In genomic region chr5:56816546-56817081, GRCh38 we compare ENCODE assay signal across 1 cellular context.
TF ChIP-seq lines count a peak whose summit lies in the region.

No MANE protein-coding gene starts in this region.

TF ChIP-seq in HepG2, 621 proteins besides CTCF, POLR2A, EP300 and RAD21 (continued from another document and continues in another):
- TF ChIP-seq LCORL (IDR thresholded peaks at IDR 0.05) = no peak
- TF ChIP-seq LCORL (CRISPR knock-in tag; IDR thresholded peaks at IDR 0.05) = 0 out of 2 replicates have a peak, but pooled peaks have one; percentile 41
- TF ChIP-seq ZNF510 (CRISPR knock-in tag; IDR thresholded peaks at IDR 0.05; ENCODE audit: low read depth) = no peak
- TF ChIP-seq TBL1XR1 (IDR thresholded peaks at IDR 0.05; ENCODE audit: borderline replicate concordance, low read length, partially characterized antibody) = no peak
- TF ChIP-seq ZNF552 (CRISPR knock-in tag; IDR thresholded peaks at IDR 0.05; ENCODE audit: borderline replicate concordance) = no peak
- TF ChIP-seq YEATS4 (CRISPR knock-in tag; IDR thresholded peaks at IDR 0.05; ENCODE audit: borderline replicate concordance) = no peak
- 0 out of 2 replicates have a peak, but pooled peaks have one; percentile 62 for TF ChIP-seq ZNF124 (CRISPR knock-in tag; IDR thresholded peaks at IDR 0.05)
- no peak for TF ChIP-seq ONECUT2 (CRISPR knock-in tag; IDR thresholded peaks at IDR 0.05)
- TF ChIP-seq KLF6 (CRISPR knock-in tag; IDR thresholded peaks at IDR 0.05) = no peak
- no peak for TF ChIP-seq ZNF713 (CRISPR knock-in tag; IDR thresholded peaks at IDR 0.05)
- no peak for TF ChIP-seq SPEN (CRISPR knock-in tag; IDR thresholded peaks at IDR 0.05; ENCODE audit: low read depth)
- TF ChIP-seq, protein P1, sequence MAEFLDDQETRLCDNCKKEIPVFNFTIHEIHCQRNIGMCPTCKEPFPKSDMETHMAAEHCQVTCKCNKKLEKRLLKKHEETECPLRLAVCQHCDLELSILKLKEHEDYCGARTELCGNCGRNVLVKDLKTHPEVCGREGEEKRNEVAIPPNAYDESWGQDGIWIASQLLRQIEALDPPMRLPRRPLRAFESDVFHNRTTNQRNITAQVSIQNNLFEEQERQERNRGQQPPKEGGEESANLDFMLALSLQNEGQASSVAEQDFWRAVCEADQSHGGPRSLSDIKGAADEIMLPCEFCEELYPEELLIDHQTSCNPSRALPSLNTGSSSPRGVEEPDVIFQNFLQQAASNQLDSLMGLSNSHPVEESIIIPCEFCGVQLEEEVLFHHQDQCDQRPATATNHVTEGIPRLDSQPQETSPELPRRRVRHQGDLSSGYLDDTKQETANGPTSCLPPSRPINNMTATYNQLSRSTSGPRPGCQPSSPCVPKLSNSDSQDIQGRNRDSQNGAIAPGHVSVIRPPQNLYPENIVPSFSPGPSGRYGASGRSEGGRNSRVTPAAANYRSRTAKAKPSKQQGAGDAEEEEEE (CRISPR knock-in tag; IDR thresholded peaks at IDR 0.05; ENCODE audit: borderline replicate concordance) = no peak
- TF ChIP-seq NR2F6 (IDR thresholded peaks at IDR 0.05) = no peak
- TF ChIP-seq NR2F6 (CRISPR knock-in tag; IDR thresholded peaks at IDR 0.05) = peak; percentile 24; the same call in 1 of the 2 replicates
- TF ChIP-seq DBP (CRISPR knock-in tag; IDR thresholded peaks at IDR 0.05; ENCODE audit: not compliant biosample characterization) = no peak
- TF ChIP-seq DMAP1 (CRISPR knock-in tag; IDR thresholded peaks at IDR 0.05) = no peak
- TF ChIP-seq ARNTL (CRISPR knock-in tag; IDR thresholded peaks at IDR 0.05) = no peak
- peak; percentile 12; the same call in 1 of the 2 replicates for TF ChIP-seq ZNF773 (CRISPR knock-in tag; IDR thresholded peaks at IDR 0.05; ENCODE audit: borderline replicate concordance)
- no peak for TF ChIP-seq ZNF276 (CRISPR knock-in tag; IDR thresholded peaks at IDR 0.05; ENCODE audit: low read depth)
- TF ChIP-seq USF2 (IDR thresholded peaks at IDR 0.05; ENCODE audit: low read depth, low read length) = no peak
- no peak for TF ChIP-seq USF2 (CRISPR knock-in tag; IDR thresholded peaks at IDR 0.05; ENCODE audit: borderline replicate concordance)
- no peak for TF ChIP-seq TARDBP (CRISPR knock-in tag; IDR thresholded peaks at IDR 0.05)
- TF ChIP-seq ZNF143 (CRISPR knock-in tag; IDR thresholded peaks at IDR 0.05) = no peak
- TF ChIP-seq, protein P2, sequence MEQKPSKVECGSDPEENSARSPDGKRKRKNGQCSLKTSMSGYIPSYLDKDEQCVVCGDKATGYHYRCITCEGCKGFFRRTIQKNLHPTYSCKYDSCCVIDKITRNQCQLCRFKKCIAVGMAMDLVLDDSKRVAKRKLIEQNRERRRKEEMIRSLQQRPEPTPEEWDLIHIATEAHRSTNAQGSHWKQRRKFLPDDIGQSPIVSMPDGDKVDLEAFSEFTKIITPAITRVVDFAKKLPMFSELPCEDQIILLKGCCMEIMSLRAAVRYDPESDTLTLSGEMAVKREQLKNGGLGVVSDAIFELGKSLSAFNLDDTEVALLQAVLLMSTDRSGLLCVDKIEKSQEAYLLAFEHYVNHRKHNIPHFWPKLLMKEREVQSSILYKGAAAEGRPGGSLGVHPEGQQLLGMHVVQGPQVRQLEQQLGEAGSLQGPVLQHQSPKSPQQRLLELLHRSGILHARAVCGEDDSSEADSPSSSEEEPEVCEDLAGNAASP (CRISPR knock-in tag; IDR thresholded peaks at IDR 0.05; ENCODE audit: borderline replicate concordance) = 0 out of 2 replicates have a peak, but pooled peaks have one; percentile 25
- TF ChIP-seq ZNF24 (IDR thresholded peaks at IDR 0.05) = no peak
- TF ChIP-seq BCL6 (CRISPR knock-in tag; IDR thresholded peaks at IDR 0.05) = peak; percentile 61
- TF ChIP-seq GMEB2 (CRISPR knock-in tag; IDR thresholded peaks at IDR 0.05; ENCODE audit: low read depth) = no peak
- no peak for TF ChIP-seq ZIK1 (CRISPR knock-in tag; IDR thresholded peaks at IDR 0.05; ENCODE audit: borderline replicate concordance, low read depth)
- peak; percentile 94 for TF ChIP-seq SAP130 (CRISPR knock-in tag; IDR thresholded peaks at IDR 0.05; ENCODE audit: low read depth)
- no peak for TF ChIP-seq ATF7-NPFF (CRISPR knock-in tag; IDR thresholded peaks at IDR 0.05; ENCODE audit: low read depth)
- TF ChIP-seq, protein P3, sequence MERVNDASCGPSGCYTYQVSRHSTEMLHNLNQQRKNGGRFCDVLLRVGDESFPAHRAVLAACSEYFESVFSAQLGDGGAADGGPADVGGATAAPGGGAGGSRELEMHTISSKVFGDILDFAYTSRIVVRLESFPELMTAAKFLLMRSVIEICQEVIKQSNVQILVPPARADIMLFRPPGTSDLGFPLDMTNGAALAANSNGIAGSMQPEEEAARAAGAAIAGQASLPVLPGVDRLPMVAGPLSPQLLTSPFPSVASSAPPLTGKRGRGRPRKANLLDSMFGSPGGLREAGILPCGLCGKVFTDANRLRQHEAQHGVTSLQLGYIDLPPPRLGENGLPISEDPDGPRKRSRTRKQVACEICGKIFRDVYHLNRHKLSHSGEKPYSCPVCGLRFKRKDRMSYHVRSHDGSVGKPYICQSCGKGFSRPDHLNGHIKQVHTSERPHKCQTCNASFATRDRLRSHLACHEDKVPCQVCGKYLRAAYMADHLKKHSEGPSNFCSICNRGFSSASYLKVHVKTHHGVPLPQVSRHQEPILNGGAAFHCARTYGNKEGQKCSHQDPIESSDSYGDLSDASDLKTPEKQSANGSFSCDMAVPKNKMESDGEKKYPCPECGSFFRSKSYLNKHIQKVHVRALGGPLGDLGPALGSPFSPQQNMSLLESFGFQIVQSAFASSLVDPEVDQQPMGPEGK (CRISPR knock-in tag; IDR thresholded peaks at IDR 0.05) = peak; percentile 64; the same call in 1 of the 2 replicates
- TF ChIP-seq PAXIP1 (CRISPR knock-in tag; conservative IDR thresholded peaks at IDR 0.05) = peak; percentile 24
- TF ChIP-seq, protein P4, sequence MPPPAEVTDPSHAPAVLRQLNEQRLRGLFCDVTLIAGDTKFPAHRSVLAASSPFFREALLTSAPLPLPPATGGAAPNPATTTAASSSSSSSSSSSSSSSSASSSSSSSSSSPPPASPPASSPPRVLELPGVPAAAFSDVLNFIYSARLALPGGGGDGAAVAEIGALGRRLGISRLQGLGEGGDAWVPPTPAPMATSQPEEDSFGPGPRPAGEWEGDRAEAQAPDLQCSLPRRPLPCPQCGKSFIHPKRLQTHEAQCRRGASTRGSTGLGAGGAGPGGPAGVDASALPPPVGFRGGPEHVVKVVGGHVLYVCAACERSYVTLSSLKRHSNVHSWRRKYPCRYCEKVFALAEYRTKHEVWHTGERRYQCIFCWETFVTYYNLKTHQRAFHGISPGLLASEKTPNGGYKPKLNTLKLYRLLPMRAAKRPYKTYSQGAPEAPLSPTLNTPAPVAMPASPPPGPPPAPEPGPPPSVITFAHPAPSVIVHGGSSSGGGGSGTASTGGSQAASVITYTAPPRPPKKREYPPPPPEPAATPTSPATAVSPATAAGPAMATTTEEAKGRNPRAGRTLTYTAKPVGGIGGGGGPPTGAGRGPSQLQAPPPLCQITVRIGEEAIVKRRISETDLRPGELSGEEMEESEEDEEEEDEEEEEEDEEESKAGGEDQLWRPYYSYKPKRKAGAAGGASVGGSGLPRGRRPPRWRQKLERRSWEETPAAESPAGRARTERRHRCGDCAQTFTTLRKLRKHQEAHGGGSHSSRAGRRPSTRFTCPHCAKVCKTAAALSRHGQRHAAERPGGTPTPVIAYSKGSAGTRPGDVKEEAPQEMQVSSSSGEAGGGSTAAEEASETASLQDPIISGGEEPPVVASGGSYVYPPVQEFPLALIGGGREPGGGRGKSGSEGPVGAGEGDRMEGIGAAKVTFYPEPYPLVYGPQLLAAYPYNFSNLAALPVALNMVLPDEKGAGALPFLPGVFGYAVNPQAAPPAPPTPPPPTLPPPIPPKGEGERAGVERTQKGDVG (CRISPR knock-in tag; IDR thresholded peaks at IDR 0.05; ENCODE audit: borderline replicate concordance) = no peak
- no peak for TF ChIP-seq TCF7L2 (IDR thresholded peaks at IDR 0.05; ENCODE audit: low read depth, low read length)
- TF ChIP-seq ZFYVE20 (CRISPR knock-in tag; IDR thresholded peaks at IDR 0.05; ENCODE audit: borderline replicate concordance, low read depth) = no peak
- peak; percentile 69 for TF ChIP-seq ASH2L (IDR thresholded peaks at IDR 0.05; ENCODE audit: insufficient read length, low read depth, low read length)
- no peak for TF ChIP-seq ZNF577 (CRISPR knock-in tag; IDR thresholded peaks at IDR 0.05; ENCODE audit: borderline replicate concordance, low read depth)
- TF ChIP-seq ZNF235 (CRISPR knock-in tag; IDR thresholded peaks at IDR 0.05; ENCODE audit: borderline replicate concordance) = no peak
- TF ChIP-seq, protein P5, sequence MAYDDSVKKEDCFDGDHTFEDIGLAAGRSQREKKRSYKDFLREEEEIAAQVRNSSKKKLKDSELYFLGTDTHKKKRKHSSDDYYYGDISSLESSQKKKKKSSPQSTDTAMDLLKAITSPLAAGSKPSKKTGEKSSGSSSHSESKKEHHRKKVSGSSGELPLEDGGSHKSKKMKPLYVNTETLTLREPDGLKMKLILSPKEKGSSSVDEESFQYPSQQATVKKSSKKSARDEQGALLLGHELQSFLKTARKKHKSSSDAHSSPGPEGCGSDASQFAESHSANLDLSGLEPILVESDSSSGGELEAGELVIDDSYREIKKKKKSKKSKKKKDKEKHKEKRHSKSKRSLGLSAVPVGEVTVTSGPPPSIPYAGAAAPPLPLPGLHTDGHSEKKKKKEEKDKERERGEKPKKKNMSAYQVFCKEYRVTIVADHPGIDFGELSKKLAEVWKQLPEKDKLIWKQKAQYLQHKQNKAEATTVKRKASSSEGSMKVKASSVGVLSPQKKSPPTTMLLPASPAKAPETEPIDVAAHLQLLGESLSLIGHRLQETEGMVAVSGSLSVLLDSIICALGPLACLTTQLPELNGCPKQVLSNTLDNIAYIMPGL (CRISPR knock-in tag; IDR thresholded peaks at IDR 0.05; ENCODE audit: borderline replicate concordance in 1 of 2, low read depth in 1 of 2) = peak; percentile 53 to 85; a peak in 2 of 4 replicates
- TF ChIP-seq ZNF501 (CRISPR knock-in tag; IDR thresholded peaks at IDR 0.05) = peak; percentile 58; the same call in 1 of the 2 replicates
